ENCODE assay signal across 8 cellular contexts in genomic region chrX:15855562-15856256, GRCh38. TPM values are rescaled to one million over a fixed set of nuclear protein-coding genes. Genes with fewer than 3 reads are reported as not detected.
A peak's percentile ranks its signal among the peaks of the same experiment; 100 is the strongest.
DNase-seq lines count a peak whose midpoint lies in the region; ATAC-seq and TF ChIP-seq lines count a peak whose summit lies in the region.

No MANE protein-coding gene starts in this region.

- no peaks in the 10 kb centered on the region for H3K9me2 ChIP-seq in SK-N-SH

- H4K20me1 ChIP-seq in SK-N-SH (ENCODE audit: insufficient read depth): no peaks in the 10 kb centered on the region
- no peaks in the 10 kb centered on the region for H4K20me1 ChIP-seq in fibroblast of lung (ENCODE audit: control insufficient read depth, extremely low read depth, insufficient read depth, low read length)

- H3K4me3 ChIP-seq in SK-N-SH (ENCODE audit: low read depth in 2 of 2, low read length in 1 of 2): peak overlapping the region; percentile 78 to 79
- peak overlapping the region; percentile 70 to 80 (median 78) for H3K4me3 ChIP-seq in fibroblast of lung (replicated peaks in 1 of 4; ENCODE audit: control extremely low read depth in 1 of 4, insufficient read depth in 1 of 4, low read depth in 3 of 4, low read length in 4 of 4)
- H3K4me3 ChIP-seq in skeletal muscle satellite cell (ENCODE audit: low read length): peak overlapping the region; percentile 81

- CTCF ChIA-PET in activated CD8-positive, alpha-beta memory T cell treated with anti-CD3 and anti-CD28 coated beads, Interleukin-2, amount 10 ng/mL, durations not matched to agents 7 days and 5 days (lab: Charles Lee): interaction anchor here (1.2 kb wide), 1 partner anchor 40 kb away, joined by 5 read pairs; no protein-coding TSS in a partner anchor
- CTCF ChIA-PET in SK-N-SH (lab: Yijun Ruan, JAX): interaction anchor here (0.9 to 1.0 kb wide), 2 partner anchors 40 to 267 kb away, joined by 4 to 6 read pairs; partner anchors contain the start of gene GRPR

- peak overlapping the region; percentile 91 for H3K27ac Mint-ChIP-seq in activated CD8-positive, alpha-beta memory T cell treated with anti-CD3 and anti-CD28 coated beads, Interleukin-2, amount 10 ng/mL, durations not matched to agents 7 days and 5 days

- WGBS in SK-N-SH (ENCODE audit: low lambda C conversion rate): 20% methylated on average over 12 of the region's 16 CpGs

- H3K27me3 Mint-ChIP-seq in activated CD8-positive, alpha-beta memory T cell treated with anti-CD3 and anti-CD28 coated beads, Interleukin-2, amount 10 ng/mL, durations not matched to agents 7 days and 5 days: no peaks in the 10 kb centered on the region

- peak overlapping the region; percentile 87 for H3K4me3 Mint-ChIP-seq in activated CD8-positive, alpha-beta memory T cell treated with anti-CD3 and anti-CD28 coated beads, Interleukin-2, amount 10 ng/mL, durations not matched to agents 7 days and 5 days

- peaks cover 18% of the 10 kb centered on the region for H3K4me1 Mint-ChIP-seq in activated CD8-positive, alpha-beta memory T cell treated with anti-CD3 and anti-CD28 coated beads, Interleukin-2, amount 10 ng/mL, durations not matched to agents 7 days and 5 days

- no peak for TF ChIP-seq CTCF in SK-N-SH (IDR thresholded peaks at IDR 0.05)
- no peak for TF ChIP-seq CTCF in fibroblast of lung (conservative IDR thresholded peaks at IDR 0.05 in 1 of 2, IDR thresholded peaks at IDR 0.05 in 1 of 2; ENCODE audit: low read depth in 1 of 2, low read length in 2 of 2)
- no peak for TF ChIP-seq CTCF in omental fat pad (IDR thresholded peaks at IDR 0.05)

- POLR2A ChIA-PET in SK-N-SH (lab: Yijun Ruan, JAX): interaction anchor here (0.8 to 1.1 kb wide), 2 partner anchors 122 to 864 kb away, joined by 4 read pairs; partner anchors contain the start of gene SYAP1

- DNase-seq in activated CD8-positive, alpha-beta memory T cell treated with anti-CD3 and anti-CD28 coated beads, Interleukin-2, amount 10 ng/mL, durations not matched to agents 7 days and 5 days: no peak
- DNase-seq in activated CD8-positive, alpha-beta memory T cell treated with anti-CD3 and anti-CD28 coated beads, Interleukin-2, amount 50 U/mL, for 4 hours: no peak
- DNase-seq in SK-N-SH: no peak
- no peak for DNase-seq in fibroblast of lung (ENCODE audit: low read depth in 2 of 2)
- no peak for DNase-seq in Kasumi-1 (lab: John Stamatoyannopoulos, UW)
- DNase-seq in omental fat pad (ENCODE audit: low spot score): no peak

- H3K9me3 Mint-ChIP-seq in activated CD8-positive, alpha-beta memory T cell treated with anti-CD3 and anti-CD28 coated beads, Interleukin-2, amount 10 ng/mL, durations not matched to agents 7 days and 5 days (ENCODE audit: low read depth): no peaks in the 10 kb centered on the region

- H3K9ac ChIP-seq in SK-N-SH (peak overlapping the region; percentile 52), fibroblast of lung (ENCODE audit: insufficient read depth, low read length) (peak overlapping the region; percentile 32), skeletal muscle satellite cell (ENCODE audit: low read depth, low read length) (peak overlapping the region; percentile 56)

- H3K27me3 ChIP-seq in SK-N-SH (ENCODE audit: insufficient read depth) (no peaks in the 10 kb centered on the region; the same call in 1 of the 2 replicates), fibroblast of lung (ENCODE audit: control insufficient read depth, insufficient read depth, low read length) (no peaks in the 10 kb centered on the region), skeletal muscle satellite cell (ENCODE audit: control insufficient read depth, insufficient read depth, low read length) (peaks cover 34% of the 10 kb centered on the region)

- TF ChIP-seq RAD21 in SK-N-SH (IDR thresholded peaks at IDR 0.05; ENCODE audit: low read length): no peak

- H3K36me3 ChIP-seq in SK-N-SH (replicated peaks in 1 of 2; ENCODE audit: control insufficient read depth in 1 of 2, insufficient read depth in 2 of 2, low read length in 1 of 2) (peaks cover 0 to 2% of the 10 kb centered on the region in 2 experiments), fibroblast of lung (ENCODE audit: control insufficient read depth, insufficient read depth, low read length) (no peaks in the 10 kb centered on the region), skeletal muscle satellite cell (ENCODE audit: insufficient read depth, low read length) (no peaks in the 10 kb centered on the region)

- peaks cover 13% of the 10 kb centered on the region; the same call in 1 of the 2 replicates for H3K79me2 ChIP-seq in SK-N-SH (ENCODE audit: insufficient read depth)
- peaks cover 9% of the 10 kb centered on the region for H3K79me2 ChIP-seq in fibroblast of lung (ENCODE audit: control insufficient read depth, insufficient read depth, low read length)

- peaks cover 4% of the 10 kb centered on the region for H3K36me3 Mint-ChIP-seq in activated CD8-positive, alpha-beta memory T cell treated with anti-CD3 and anti-CD28 coated beads, Interleukin-2, amount 10 ng/mL, durations not matched to agents 7 days and 5 days

- H3K4me2 ChIP-seq in SK-N-SH (peak overlapping the region; percentile 82), fibroblast of lung (ENCODE audit: extremely low read depth, insufficient read depth, low read length) (peak overlapping the region; percentile 94), skeletal muscle satellite cell (ENCODE audit: low read length) (peak overlapping the region; percentile 90)

- no peak for ATAC-seq in activated CD8-positive, alpha-beta memory T cell treated with anti-CD3 and anti-CD28 coated beads, Interleukin-2, amount 10 ng/mL, durations not matched to agents 7 days and 5 days
- ATAC-seq in omental fat pad (ENCODE audit: low FRiP score) (no peak), GM19351 (IDR thresholded peaks at IDR 0.05; ENCODE audit: unreplicated experiment) (no peak)

- H3K27ac ChIP-seq in SK-N-SH (ENCODE audit: low read depth in 2 of 2, low read length in 1 of 2) (peak overlapping the region; percentile 59 to 91; a peak in 3 of 4 replicates), fibroblast of lung (ENCODE audit: insufficient read depth, low read length) (peak overlapping the region; percentile 47)

- H2AFZ ChIP-seq in SK-N-SH (ENCODE audit: low read depth) (peak overlapping the region; percentile 92), fibroblast of lung (ENCODE audit: low read length) (peak overlapping the region; percentile 97)

- no peak for TF ChIP-seq EP300 in SK-N-SH (IDR thresholded peaks at IDR 0.05; ENCODE audit: borderline replicate concordance in 1 of 2, low read depth in 1 of 2, low read length in 1 of 2)

- H3F3A ChIP-seq in SK-N-SH (replicated peaks; ENCODE audit: insufficient read depth): peaks cover 16% of the 10 kb centered on the region

- no peaks in the 10 kb centered on the region for H3K9me3 ChIP-seq in SK-N-SH
- no peaks in the 10 kb centered on the region for H3K9me3 ChIP-seq in fibroblast of lung (ENCODE audit: control insufficient read depth, insufficient read depth, low read depth, low read length)
- no peaks in the 10 kb centered on the region for H3K9me3 ChIP-seq in skeletal muscle satellite cell (replicated peaks; ENCODE audit: low read length)

- H3K4me1 ChIP-seq in SK-N-SH (ENCODE audit: control insufficient read depth in 1 of 2, insufficient read depth in 2 of 2, low read depth in 1 of 2, low read length in 1 of 2) (peaks cover 6 to 9% of the 10 kb centered on the region in 2 experiments; a peak in 2 of 4 replicates), fibroblast of lung (ENCODE audit: control insufficient read depth, extremely low read depth, insufficient read depth, low read length) (no peaks in the 10 kb centered on the region), skeletal muscle satellite cell (ENCODE audit: control insufficient read depth, insufficient read depth, low read length) (peaks cover 8% of the 10 kb centered on the region)

TF ChIP-seq in SK-N-SH, 30 proteins besides CTCF, POLR2A, EP300 and RAD21 (continues in another document):
- TF ChIP-seq FOXJ3 (CRISPR knock-in tag; IDR thresholded peaks at IDR 0.05) (no peak), MAX (IDR thresholded peaks at IDR 0.05; ENCODE audit: low read depth) (no peak), RCOR1 (IDR thresholded peaks at IDR 0.05; ENCODE audit: low read length) (no peak), NFIC (IDR thresholded peaks at IDR 0.05; ENCODE audit: borderline replicate concordance) (no peak), FOXM1 (IDR thresholded peaks at IDR 0.05; ENCODE audit: low read depth) (no peak), YY1 (IDR thresholded peaks at IDR 0.05; ENCODE audit: low read depth) (no peak)
- TF ChIP-seq, protein P1, sequence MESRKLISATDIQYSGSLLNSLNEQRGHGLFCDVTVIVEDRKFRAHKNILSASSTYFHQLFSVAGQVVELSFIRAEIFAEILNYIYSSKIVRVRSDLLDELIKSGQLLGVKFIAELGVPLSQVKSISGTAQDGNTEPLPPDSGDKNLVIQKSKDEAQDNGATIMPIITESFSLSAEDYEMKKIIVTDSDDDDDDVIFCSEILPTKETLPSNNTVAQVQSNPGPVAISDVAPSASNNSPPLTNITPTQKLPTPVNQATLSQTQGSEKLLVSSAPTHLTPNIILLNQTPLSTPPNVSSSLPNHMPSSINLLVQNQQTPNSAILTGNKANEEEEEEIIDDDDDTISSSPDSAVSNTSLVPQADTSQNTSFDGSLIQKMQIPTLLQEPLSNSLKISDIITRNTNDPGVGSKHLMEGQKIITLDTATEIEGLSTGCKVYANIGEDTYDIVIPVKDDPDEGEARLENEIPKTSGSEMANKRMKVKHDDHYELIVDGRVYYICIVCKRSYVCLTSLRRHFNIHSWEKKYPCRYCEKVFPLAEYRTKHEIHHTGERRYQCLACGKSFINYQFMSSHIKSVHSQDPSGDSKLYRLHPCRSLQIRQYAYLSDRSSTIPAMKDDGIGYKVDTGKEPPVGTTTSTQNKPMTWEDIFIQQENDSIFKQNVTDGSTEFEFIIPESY (IDR thresholded peaks at IDR 0.05; ENCODE audit: borderline replicate concordance, low read depth): no peak

RNA-seq across cellular contexts. Expression of gene AP1S2, which starts 1.1 kb away (rescaled TPM):
- 10 to 100 TPM; 21.4 to 22.4 TPM for total RNA-seq in activated CD8-positive, alpha-beta memory T cell treated with anti-CD3 and anti-CD28 coated beads, Interleukin-2, amount 10 ng/mL, durations not matched to agents 7 days and 5 days
- polyA plus RNA-seq in SK-N-SH (2012; rRNA removed) (17.7 and 21.2 TPM in 2 replicates), fibroblast of lung (63.0 and 85.4 TPM in 2 replicates)
- 33.6 and 47.0 TPM in 2 replicates for polyA plus RNA-seq in SK-N-SH (2012; cell fraction: cytosol; rRNA removed)
- 5.7 and 15.1 TPM in 2 replicates for polyA plus RNA-seq in SK-N-SH (2012; cell fraction: nucleus; rRNA removed)
- total RNA-seq in fibroblast of lung (32.6 and 71.8 TPM in 2 replicates), omental fat pad (10 to 100 TPM; 36.8 to 73.9 (median 53.4) TPM)
- 42.7 and 50.5 TPM in 2 replicates for polyA plus RNA-seq in fibroblast of lung (2012)
- 4.9 and 7.6 TPM in 2 replicates for polyA minus RNA-seq in fibroblast of lung (ENCODE audit: low replicate concordance)
- total RNA-seq in skeletal muscle satellite cell (2012; rRNA removed): 22.1 and 33.2 TPM in 2 replicates
